Comparison of ENCODE assay signal across 8 cellular contexts in genomic region chr6:82270791-82271392, GRCh38. TPM values are rescaled to one million over a fixed set of nuclear protein-coding genes. Genes with fewer than 3 reads are reported as not detected.
A peak's percentile ranks its signal among the peaks of the same experiment; 100 is the strongest.
DNase-seq lines count a peak whose midpoint lies in the region; ATAC-seq and TF ChIP-seq lines count a peak whose summit lies in the region.

No MANE protein-coding gene starts in this region.

- H4K20me1 ChIP-seq in GM23248 (ENCODE audit: insufficient read depth): no peaks in the 10 kb centered on the region

- no peaks in the 10 kb centered on the region for H3F3A ChIP-seq in GM23248 (ENCODE audit: insufficient read depth)

- H3K4me3 Mint-ChIP-seq in WTC11: no peak overlapping the region

- H3K27ac ChIP-seq in GM23248: no peak overlapping the region

- H3K4me3 ChIP-seq in GM23248: no peak overlapping the region

- CTCF ChIA-PET in WTC11 (lab: Charles Lee): interaction anchor here (0.5 to 2.2 kb wide), 30 partner anchors 9 to 818 kb away, joined by 3 to 13 read pairs (median 3); partner anchors contain the start of genes DOP1A, TPBG and UBE3D

- ATAC-seq in WTC11 (peak; percentile 41), GM19324 (IDR thresholded peaks at IDR 0.05; ENCODE audit: low FRiP score, unreplicated experiment) (no peak)

- DNase-seq in NCI-H2081 (lab: John Stamatoyannopoulos, UW) (peak; percentile 40 to 47), NCI-H2081 treated with DMSO at 0.1 percent for 48 hours (lab: John Stamatoyannopoulos, UW) (no peak), GM23248 (peak; percentile 64), NCI-H1436 (lab: John Stamatoyannopoulos, UW) (peak; percentile 30), WTC11 (ENCODE audit: low spot score) (no peak), iris pigment epithelial cell (ENCODE audit: low read depth) (peak; percentile 45), islet precursor cell (no peak)

- whole genome bisulfite sequencing in GM23248 (ENCODE audit: low coverage in 1 of 2, low lambda C conversion rate in 2 of 2, missing lambda C conversion rate in 2 of 2), 2 experiments: 74% methylated on average over 5 of the region's 5 CpGs

- no peaks in the 10 kb centered on the region for H3K9me2 ChIP-seq in GM23248 (ENCODE audit: insufficient read depth)

- H3K36me3 ChIP-seq in GM23248 (ENCODE audit: low read depth): no peaks in the 10 kb centered on the region

- TF ChIP-seq CTCF in WTC11 (IDR thresholded peaks at IDR 0.05): peak; percentile 36; the same call in 1 of the 2 replicates

- peaks cover 28% of the 10 kb centered on the region for H3K4me1 Mint-ChIP-seq in WTC11

- no peak overlapping the region for H3K4me2 ChIP-seq in GM23248 (ENCODE audit: unreplicated experiment)

- H3K9me3 ChIP-seq in GM23248 (ENCODE audit: low read depth): no peaks in the 10 kb centered on the region

- H3K27me3 Mint-ChIP-seq in WTC11 (ENCODE audit: low read depth): no peaks in the 10 kb centered on the region

- no peaks in the 10 kb centered on the region for H3K4me1 ChIP-seq in GM23248 (ENCODE audit: insufficient read depth)

- H3K27ac Mint-ChIP-seq in WTC11: no peak overlapping the region

- no peaks in the 10 kb centered on the region for H3K36me3 Mint-ChIP-seq in WTC11

- no peaks in the 10 kb centered on the region for H3K27me3 ChIP-seq in GM23248 (replicated peaks; ENCODE audit: insufficient read depth)

- H3K9me3 Mint-ChIP-seq in WTC11: no peaks in the 10 kb centered on the region

- POLR2A ChIA-PET in WTC11 (lab: Charles Lee): no interaction called here

- no peaks in the 10 kb centered on the region for H3K79me2 ChIP-seq in GM23248 (ENCODE audit: insufficient read depth)

- in situ Hi-C loops in GM23248 (cut with MboI): no loop called here

- no peak overlapping the region for H3K9ac ChIP-seq in GM23248

- H2AFZ ChIP-seq in GM23248: no peak overlapping the region

TF ChIP-seq in WTC11, 78 proteins besides CTCF, POLR2A, EP300 and RAD21:
- TF ChIP-seq ZNF232 (CRISPR knock-in tag; IDR thresholded peaks at IDR 0.05) (no peak), CDX4 (CRISPR knock-in tag; IDR thresholded peaks at IDR 0.05; ENCODE audit: borderline replicate concordance) (no peak), AR (CRISPR knock-in tag; IDR thresholded peaks at IDR 0.05) (no peak), ARID4B (CRISPR knock-in tag; IDR thresholded peaks at IDR 0.05; ENCODE audit: borderline replicate concordance) (no peak), RORB (CRISPR knock-in tag; IDR thresholded peaks at IDR 0.05) (no peak), ELF4 (CRISPR knock-in tag; IDR thresholded peaks at IDR 0.05; ENCODE audit: low read depth) (no peak), ZNF425 (CRISPR knock-in tag; conservative IDR thresholded peaks at IDR 0.05) (no peak), ETV6 (CRISPR knock-in tag; IDR thresholded peaks at IDR 0.05) (no peak), CREM (CRISPR knock-in tag; IDR thresholded peaks at IDR 0.05) (no peak), CREB1 (CRISPR knock-in tag; IDR thresholded peaks at IDR 0.05) (no peak), TP53 (CRISPR knock-in tag; IDR thresholded peaks at IDR 0.05) (no peak), SMAD3 (CRISPR knock-in tag; IDR thresholded peaks at IDR 0.05; ENCODE audit: borderline replicate concordance) (no peak)

RNA-seq across cellular contexts. Expression of gene IBTK, which starts 23.3 kb away (rescaled TPM):
- total RNA-seq in GM23248 (2014; rRNA removed; shearing (Covaris generic)): 41.9 and 44.5 TPM in 2 replicates
- polyA plus RNA-seq in GM23248 (2016; fragmentation: Nextera tagmentation; extraction: Ambion mirVana): 22.5 and 23.8 TPM in 2 replicates
- total RNA-seq in WTC11 (2021): 20.4 to 24.1 TPM (median 21.0 TPM) in 3 replicates

Comparison
In these comparisons a context has a peak if more than half of its experiments do, and no peak if none do; other contexts are left out.
1. DNase-seq: peak in NCI-H2081 (2 of 2), GM23248 (single experiment), NCI-H1436 (single experiment) and iris pigment epithelial cell (single experiment); none in NCI-H2081 treated with DMSO at 0.1 percent for 48 hours (single experiment), WTC11 (single experiment) and islet precursor cell (single experiment).